ENCODE assay signal across 1 cellular context in the genomic region with DNA sequence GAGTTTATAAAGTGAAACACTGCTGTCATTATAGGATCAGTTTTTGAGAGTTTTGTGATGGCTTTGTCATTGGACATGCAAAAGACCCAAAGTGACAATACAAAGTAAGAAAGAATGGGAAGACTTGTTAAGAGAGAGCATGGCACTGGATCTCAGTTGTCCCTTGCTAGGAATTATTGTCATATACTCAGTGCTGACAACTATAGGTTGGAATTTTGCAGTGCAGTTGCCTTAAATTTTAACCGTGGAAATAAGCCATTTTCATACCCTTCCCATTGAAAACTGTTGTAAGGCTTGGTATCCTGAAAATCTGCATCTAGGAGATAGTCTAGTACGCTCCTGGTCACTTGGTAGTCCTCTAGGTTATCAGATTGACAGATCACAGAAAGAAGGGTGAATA.
TF ChIP-seq lines count a peak whose summit lies in the region.

No MANE protein-coding gene starts in this region.

TF ChIP-seq in WTC11, 78 proteins besides CTCF, POLR2A, EP300 and RAD21 (continued from another document):
- TF ChIP-seq STAT6 (CRISPR knock-in tag; conservative IDR thresholded peaks at IDR 0.05; ENCODE audit: low read depth) = no peak
